ENCODE assay signal across 1 cellular context in the genomic region with DNA sequence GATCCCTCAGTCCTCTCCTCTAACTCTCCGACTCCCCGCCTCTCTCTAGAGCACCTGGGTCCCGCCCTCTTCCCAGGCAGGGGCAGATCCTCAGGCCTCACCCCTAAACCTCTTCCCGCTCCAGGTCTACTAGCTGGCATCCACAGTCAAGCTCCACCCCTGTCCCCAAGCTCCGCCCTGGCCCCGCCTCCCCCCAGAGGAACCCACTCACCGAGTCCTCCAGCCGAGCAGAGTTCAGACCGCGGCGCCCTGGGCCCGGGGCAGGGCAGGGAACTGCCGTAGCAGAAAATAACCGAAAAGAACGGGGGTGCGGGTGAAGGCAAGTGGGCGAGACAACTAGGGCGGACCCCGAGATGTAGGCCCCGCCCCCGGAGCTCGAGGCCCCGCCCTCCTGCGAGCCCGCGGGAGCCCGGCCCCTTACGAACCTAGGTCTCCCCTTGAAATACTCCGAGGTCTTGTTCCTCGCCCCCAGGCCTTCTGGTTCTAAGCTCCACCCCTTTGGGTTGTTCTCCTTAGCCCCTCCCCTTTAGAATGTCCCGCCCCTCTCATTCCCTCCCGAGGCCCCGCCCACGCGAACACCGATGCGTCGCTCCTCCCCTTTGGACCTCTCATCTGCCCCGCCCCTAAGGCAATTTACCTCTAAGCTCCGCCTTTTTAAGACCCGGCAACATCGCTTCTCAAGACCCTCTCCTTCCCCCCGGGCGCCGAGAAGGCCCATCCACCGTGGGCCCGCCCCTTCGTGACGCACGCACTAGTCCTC.
TF ChIP-seq lines count a peak whose summit lies in the region.

A gene with protein sequence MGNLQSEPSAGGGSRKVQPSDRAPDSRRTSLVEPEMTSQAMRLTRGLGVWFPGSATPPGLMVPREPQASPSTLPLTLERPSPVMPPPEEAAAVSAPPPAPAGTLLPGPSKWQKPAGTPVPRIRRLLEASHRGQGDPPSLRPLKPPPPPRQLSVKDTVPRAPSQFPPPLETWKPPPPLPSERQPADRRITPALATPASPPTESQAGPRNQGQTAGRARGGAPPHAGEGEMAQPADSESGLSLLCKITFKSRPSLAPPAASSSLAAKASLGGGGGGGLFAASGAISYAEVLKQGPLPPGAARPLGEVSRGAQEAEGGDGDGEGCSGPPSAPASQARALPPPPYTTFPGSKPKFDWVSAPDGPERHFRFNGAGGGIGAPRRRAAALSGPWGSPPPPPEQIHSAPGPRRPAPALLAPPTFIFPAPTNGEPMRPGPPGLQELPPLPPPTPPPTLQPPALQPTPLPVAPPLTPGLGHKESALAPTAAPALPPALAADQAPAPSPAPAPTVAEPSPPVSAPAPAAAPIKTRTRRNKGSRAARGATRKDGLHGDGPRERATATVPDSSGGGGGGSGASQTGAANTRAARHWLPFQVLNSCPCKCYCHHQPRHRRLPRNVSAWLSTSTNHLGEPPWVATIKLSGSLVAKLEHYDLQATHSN (minus strand): TSS at position 485 of the 760 bp plus-strand sequence. CDS start 773 bp downstream, outside the sequence.

TF ChIP-seq in K562, 482 proteins besides CTCF, POLR2A, EP300 and RAD21 (continues in another document):
- TF ChIP-seq, protein P1, sequence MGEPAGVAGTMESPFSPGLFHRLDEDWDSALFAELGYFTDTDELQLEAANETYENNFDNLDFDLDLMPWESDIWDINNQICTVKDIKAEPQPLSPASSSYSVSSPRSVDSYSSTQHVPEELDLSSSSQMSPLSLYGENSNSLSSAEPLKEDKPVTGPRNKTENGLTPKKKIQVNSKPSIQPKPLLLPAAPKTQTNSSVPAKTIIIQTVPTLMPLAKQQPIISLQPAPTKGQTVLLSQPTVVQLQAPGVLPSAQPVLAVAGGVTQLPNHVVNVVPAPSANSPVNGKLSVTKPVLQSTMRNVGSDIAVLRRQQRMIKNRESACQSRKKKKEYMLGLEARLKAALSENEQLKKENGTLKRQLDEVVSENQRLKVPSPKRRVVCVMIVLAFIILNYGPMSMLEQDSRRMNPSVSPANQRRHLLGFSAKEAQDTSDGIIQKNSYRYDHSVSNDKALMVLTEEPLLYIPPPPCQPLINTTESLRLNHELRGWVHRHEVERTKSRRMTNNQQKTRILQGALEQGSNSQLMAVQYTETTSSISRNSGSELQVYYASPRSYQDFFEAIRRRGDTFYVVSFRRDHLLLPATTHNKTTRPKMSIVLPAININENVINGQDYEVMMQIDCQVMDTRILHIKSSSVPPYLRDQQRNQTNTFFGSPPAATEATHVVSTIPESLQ (CRISPR knock-in tag; IDR thresholded peaks at IDR 0.05), result no peak
- TF ChIP-seq POLR2G (IDR thresholded peaks at IDR 0.05; ENCODE audit: low read depth, low read length), result peak; percentile 73
- no peak for TF ChIP-seq FOS (IDR thresholded peaks at IDR 0.05; ENCODE audit: extremely low read depth, insufficient read length)
- TF ChIP-seq, protein P2, sequence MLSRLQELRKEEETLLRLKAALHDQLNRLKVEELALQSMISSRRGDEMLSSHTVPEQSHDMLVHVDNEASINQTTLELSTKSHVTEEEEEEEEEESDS (CRISPR knock-in tag; IDR thresholded peaks at IDR 0.05), result no peak
- 0 out of 4 replicates have a peak, but pooled peaks of 1 of the 2 experiments have one; percentile 10 for TF ChIP-seq TEAD1 (CRISPR knock-in tag; IDR thresholded peaks at IDR 0.05)
- TF ChIP-seq, protein P3, sequence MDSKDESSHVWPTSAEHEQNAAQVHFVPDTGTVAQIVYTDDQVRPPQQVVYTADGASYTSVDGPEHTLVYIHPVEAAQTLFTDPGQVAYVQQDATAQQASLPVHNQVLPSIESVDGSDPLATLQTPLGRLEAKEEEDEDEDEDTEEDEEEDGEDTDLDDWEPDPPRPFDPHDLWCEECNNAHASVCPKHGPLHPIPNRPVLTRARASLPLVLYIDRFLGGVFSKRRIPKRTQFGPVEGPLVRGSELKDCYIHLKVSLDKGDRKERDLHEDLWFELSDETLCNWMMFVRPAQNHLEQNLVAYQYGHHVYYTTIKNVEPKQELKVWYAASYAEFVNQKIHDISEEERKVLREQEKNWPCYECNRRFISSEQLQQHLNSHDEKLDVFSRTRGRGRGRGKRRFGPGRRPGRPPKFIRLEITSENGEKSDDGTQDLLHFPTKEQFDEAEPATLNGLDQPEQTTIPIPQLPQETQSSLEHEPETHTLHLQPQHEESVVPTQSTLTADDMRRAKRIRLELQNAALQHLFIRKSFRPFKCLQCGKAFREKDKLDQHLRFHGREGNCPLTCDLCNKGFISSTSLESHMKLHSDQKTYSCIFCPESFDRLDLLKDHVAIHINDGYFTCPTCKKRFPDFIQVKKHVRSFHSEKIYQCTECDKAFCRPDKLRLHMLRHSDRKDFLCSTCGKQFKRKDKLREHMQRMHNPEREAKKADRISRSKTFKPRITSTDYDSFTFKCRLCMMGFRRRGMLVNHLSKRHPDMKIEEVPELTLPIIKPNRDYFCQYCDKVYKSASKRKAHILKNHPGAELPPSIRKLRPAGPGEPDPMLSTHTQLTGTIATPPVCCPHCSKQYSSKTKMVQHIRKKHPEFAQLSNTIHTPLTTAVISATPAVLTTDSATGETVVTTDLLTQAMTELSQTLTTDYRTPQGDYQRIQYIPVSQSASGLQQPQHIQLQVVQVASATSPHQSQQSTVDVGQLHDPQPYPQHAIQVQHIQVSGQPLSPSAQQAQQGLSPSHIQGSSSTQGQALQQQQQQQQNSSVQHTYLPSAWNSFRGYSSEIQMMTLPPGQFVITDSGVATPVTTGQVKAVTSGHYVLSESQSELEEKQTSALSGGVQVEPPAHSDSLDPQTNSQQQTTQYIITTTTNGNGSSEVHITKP (IDR thresholded peaks at IDR 0.05; ENCODE audit: partially characterized antibody), result peak; percentile 71
- TF ChIP-seq, protein P4, sequence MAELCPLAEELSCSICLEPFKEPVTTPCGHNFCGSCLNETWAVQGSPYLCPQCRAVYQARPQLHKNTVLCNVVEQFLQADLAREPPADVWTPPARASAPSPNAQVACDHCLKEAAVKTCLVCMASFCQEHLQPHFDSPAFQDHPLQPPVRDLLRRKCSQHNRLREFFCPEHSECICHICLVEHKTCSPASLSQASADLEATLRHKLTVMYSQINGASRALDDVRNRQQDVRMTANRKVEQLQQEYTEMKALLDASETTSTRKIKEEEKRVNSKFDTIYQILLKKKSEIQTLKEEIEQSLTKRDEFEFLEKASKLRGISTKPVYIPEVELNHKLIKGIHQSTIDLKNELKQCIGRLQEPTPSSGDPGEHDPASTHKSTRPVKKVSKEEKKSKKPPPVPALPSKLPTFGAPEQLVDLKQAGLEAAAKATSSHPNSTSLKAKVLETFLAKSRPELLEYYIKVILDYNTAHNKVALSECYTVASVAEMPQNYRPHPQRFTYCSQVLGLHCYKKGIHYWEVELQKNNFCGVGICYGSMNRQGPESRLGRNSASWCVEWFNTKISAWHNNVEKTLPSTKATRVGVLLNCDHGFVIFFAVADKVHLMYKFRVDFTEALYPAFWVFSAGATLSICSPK (IDR thresholded peaks at IDR 0.05; ENCODE audit: borderline replicate concordance), result no peak
- peak; percentile 39; the same call in 1 of the 2 replicates for TF ChIP-seq RB1 (IDR thresholded peaks at IDR 0.05; ENCODE audit: low read depth)
- TF ChIP-seq TAL1 (IDR thresholded peaks at IDR 0.05), result 0 out of 2 replicates have a peak, but pooled peaks have one; percentile 2
- TF ChIP-seq PHF8 (IDR thresholded peaks at IDR 0.05; ENCODE audit: borderline replicate concordance, low read length), result peak; percentile 52; the same call in 1 of the 2 replicates
- no peak for TF ChIP-seq ESRRB (CRISPR knock-in tag; IDR thresholded peaks at IDR 0.05; ENCODE audit: borderline replicate concordance)
- peak; percentile 60 for TF ChIP-seq SP1 (CRISPR knock-in tag; IDR thresholded peaks at IDR 0.05)
- TF ChIP-seq, protein P5, sequence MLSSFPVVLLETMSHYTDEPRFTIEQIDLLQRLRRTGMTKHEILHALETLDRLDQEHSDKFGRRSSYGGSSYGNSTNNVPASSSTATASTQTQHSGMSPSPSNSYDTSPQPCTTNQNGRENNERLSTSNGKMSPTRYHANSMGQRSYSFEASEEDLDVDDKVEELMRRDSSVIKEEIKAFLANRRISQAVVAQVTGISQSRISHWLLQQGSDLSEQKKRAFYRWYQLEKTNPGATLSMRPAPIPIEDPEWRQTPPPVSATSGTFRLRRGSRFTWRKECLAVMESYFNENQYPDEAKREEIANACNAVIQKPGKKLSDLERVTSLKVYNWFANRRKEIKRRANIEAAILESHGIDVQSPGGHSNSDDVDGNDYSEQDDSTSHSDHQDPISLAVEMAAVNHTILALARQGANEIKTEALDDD (IDR thresholded peaks at IDR 0.05), result peak; percentile 45; the same call in 1 of the 2 replicates
- TF ChIP-seq PCBP2 (IDR thresholded peaks at IDR 0.05; ENCODE audit: low read depth, low read length, poor library complexity, severe bottlenecking), result no peak
- TF ChIP-seq NRF1 (conservative IDR thresholded peaks at IDR 0.05 in 1 of 2, IDR thresholded peaks at IDR 0.05 in 1 of 2), result peak in 1 of 2 experiments; percentile 23; a peak in 1 of 4 replicates
- TF ChIP-seq, protein P6, sequence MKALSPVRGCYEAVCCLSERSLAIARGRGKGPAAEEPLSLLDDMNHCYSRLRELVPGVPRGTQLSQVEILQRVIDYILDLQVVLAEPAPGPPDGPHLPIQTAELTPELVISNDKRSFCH (CRISPR knock-in tag; IDR thresholded peaks at IDR 0.05), result no peak
- TF ChIP-seq, protein P6 (tag; IDR thresholded peaks at IDR 0.05), result no peak
- peak; percentile 58 for TF ChIP-seq ZFX (CRISPR knock-in tag; IDR thresholded peaks at IDR 0.05)
- TF ChIP-seq, protein P7, sequence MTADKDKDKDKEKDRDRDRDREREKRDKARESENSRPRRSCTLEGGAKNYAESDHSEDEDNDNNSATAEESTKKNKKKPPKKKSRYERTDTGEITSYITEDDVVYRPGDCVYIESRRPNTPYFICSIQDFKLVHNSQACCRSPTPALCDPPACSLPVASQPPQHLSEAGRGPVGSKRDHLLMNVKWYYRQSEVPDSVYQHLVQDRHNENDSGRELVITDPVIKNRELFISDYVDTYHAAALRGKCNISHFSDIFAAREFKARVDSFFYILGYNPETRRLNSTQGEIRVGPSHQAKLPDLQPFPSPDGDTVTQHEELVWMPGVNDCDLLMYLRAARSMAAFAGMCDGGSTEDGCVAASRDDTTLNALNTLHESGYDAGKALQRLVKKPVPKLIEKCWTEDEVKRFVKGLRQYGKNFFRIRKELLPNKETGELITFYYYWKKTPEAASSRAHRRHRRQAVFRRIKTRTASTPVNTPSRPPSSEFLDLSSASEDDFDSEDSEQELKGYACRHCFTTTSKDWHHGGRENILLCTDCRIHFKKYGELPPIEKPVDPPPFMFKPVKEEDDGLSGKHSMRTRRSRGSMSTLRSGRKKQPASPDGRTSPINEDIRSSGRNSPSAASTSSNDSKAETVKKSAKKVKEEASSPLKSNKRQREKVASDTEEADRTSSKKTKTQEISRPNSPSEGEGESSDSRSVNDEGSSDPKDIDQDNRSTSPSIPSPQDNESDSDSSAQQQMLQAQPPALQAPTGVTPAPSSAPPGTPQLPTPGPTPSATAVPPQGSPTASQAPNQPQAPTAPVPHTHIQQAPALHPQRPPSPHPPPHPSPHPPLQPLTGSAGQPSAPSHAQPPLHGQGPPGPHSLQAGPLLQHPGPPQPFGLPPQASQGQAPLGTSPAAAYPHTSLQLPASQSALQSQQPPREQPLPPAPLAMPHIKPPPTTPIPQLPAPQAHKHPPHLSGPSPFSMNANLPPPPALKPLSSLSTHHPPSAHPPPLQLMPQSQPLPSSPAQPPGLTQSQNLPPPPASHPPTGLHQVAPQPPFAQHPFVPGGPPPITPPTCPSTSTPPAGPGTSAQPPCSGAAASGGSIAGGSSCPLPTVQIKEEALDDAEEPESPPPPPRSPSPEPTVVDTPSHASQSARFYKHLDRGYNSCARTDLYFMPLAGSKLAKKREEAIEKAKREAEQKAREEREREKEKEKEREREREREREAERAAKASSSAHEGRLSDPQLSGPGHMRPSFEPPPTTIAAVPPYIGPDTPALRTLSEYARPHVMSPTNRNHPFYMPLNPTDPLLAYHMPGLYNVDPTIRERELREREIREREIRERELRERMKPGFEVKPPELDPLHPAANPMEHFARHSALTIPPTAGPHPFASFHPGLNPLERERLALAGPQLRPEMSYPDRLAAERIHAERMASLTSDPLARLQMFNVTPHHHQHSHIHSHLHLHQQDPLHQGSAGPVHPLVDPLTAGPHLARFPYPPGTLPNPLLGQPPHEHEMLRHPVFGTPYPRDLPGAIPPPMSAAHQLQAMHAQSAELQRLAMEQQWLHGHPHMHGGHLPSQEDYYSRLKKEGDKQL (CRISPR knock-in tag; IDR thresholded peaks at IDR 0.05; ENCODE audit: borderline replicate concordance), result 0 out of 2 replicates have a peak, but pooled peaks have one; percentile 62
- TF ChIP-seq, protein P8, sequence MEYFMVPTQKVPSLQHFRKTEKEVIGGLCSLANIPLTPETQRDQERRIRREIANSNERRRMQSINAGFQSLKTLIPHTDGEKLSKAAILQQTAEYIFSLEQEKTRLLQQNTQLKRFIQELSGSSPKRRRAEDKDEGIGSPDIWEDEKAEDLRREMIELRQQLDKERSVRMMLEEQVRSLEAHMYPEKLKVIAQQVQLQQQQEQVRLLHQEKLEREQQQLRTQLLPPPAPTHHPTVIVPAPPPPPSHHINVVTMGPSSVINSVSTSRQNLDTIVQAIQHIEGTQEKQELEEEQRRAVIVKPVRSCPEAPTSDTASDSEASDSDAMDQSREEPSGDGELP (CRISPR knock-in tag; IDR thresholded peaks at IDR 0.05; ENCODE audit: borderline replicate concordance), result peak; percentile 22; the same call in 1 of the 2 replicates
- TF ChIP-seq, protein P9, sequence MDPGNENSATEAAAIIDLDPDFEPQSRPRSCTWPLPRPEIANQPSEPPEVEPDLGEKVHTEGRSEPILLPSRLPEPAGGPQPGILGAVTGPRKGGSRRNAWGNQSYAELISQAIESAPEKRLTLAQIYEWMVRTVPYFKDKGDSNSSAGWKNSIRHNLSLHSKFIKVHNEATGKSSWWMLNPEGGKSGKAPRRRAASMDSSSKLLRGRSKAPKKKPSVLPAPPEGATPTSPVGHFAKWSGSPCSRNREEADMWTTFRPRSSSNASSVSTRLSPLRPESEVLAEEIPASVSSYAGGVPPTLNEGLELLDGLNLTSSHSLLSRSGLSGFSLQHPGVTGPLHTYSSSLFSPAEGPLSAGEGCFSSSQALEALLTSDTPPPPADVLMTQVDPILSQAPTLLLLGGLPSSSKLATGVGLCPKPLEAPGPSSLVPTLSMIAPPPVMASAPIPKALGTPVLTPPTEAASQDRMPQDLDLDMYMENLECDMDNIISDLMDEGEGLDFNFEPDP (CRISPR knock-in tag; IDR thresholded peaks at IDR 0.05), result no peak
- no peak for TF ChIP-seq ETV1 (tag; conservative IDR thresholded peaks at IDR 0.05; ENCODE audit: low read depth)
- TF ChIP-seq, protein P10, sequence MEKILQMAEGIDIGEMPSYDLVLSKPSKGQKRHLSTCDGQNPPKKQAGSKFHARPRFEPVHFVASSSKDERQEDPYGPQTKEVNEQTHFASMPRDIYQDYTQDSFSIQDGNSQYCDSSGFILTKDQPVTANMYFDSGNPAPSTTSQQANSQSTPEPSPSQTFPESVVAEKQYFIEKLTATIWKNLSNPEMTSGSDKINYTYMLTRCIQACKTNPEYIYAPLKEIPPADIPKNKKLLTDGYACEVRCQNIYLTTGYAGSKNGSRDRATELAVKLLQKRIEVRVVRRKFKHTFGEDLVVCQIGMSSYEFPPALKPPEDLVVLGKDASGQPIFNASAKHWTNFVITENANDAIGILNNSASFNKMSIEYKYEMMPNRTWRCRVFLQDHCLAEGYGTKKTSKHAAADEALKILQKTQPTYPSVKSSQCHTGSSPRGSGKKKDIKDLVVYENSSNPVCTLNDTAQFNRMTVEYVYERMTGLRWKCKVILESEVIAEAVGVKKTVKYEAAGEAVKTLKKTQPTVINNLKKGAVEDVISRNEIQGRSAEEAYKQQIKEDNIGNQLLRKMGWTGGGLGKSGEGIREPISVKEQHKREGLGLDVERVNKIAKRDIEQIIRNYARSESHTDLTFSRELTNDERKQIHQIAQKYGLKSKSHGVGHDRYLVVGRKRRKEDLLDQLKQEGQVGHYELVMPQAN (IDR thresholded peaks at IDR 0.05; ENCODE audit: borderline replicate concordance), result 0 out of 2 replicates have a peak, but pooled peaks have one; percentile 4
- TF ChIP-seq CCNT2 (IDR thresholded peaks at IDR 0.05; ENCODE audit: borderline replicate concordance, extremely low read depth, insufficient read length, low read depth, low read length), result peak; percentile 46
- no peak for TF ChIP-seq POLR2H (tag; IDR thresholded peaks at IDR 0.05; ENCODE audit: low read depth)
